In genomic region chr13:99959538-99960230, GRCh38 we compare ENCODE assay signal across 11 cellular contexts. TPM values are rescaled to one million over a fixed set of nuclear protein-coding genes. Genes with fewer than 3 reads are reported as not detected.
DNase-seq lines count a peak whose midpoint lies in the region; ATAC-seq and TF ChIP-seq lines count a peak whose summit lies in the region.
"Had no signal": no experiment of that assay in that cellular context is flagged by ENCODE, and none has a peak within 500 bp of the region (broad histone marks: within the 10 kb centered on the region; RNA-seq: fewer than 3 reads in every experiment).

No MANE protein-coding gene starts in this region.

- H3K4me3 ChIP-seq in fibroblast of the aortic adventitia (ENCODE audit: low read depth, low read length) = peak overlapping the region; percentile 18

- TF ChIP-seq CTCF in fibroblast of the aortic adventitia (IDR thresholded peaks at IDR 0.05; ENCODE audit: insufficient read depth, low read length) = no peak

- no peak for ATAC-seq in GM21737 (IDR thresholded peaks at IDR 0.05; ENCODE audit: unreplicated experiment)

- no peaks in the 10 kb centered on the region for H3K9me3 Mint-ChIP-seq in T-helper 2 cell treated with Interferon-gamma antibody and Interleukin-4, amounts not matched to agents 5 μg/mL and 100 μg/mL, for 36 hours
- H3K9me3 Mint-ChIP-seq: activated T-cell treated with anti-CD3 and anti-CD28 coated beads, Interleukin-2, amount 50 U/mL, for 4 hours had no signal

- DNase-seq in NCI-H510A treated with DMSO at 0.1 percent for 48 hours (lab: John Stamatoyannopoulos, UW) = peak; percentile 23
- no peak for DNase-seq in NCI-H510A (lab: John Stamatoyannopoulos, UW)
- DNase-seq in T-helper 2 cell treated with Interferon-gamma antibody and Interleukin-4, amounts not matched to agents 5 μg/mL and 100 μg/mL, for 36 hours (ENCODE audit: low spot score) = no peak
- peak; percentile 19 for DNase-seq in fibroblast of the aortic adventitia (ENCODE audit: low read depth)
- peak; percentile 90 for DNase-seq in retina
- DNase-seq in GM03348 (ENCODE audit: low spot score) = no peak
- no peak for DNase-seq in AG08395 (ENCODE audit: low spot score)
- DNase-seq: activated T-cell treated with anti-CD3 and anti-CD28 coated beads, Interleukin-2, amount 50 U/mL, for 4 hours; BE2C had no signal

- no peak overlapping the region for H3K27ac Mint-ChIP-seq in T-helper 2 cell treated with Interferon-gamma antibody and Interleukin-4, amounts not matched to agents 5 μg/mL and 100 μg/mL, for 36 hours

- H3K4me1 Mint-ChIP-seq in T-helper 2 cell treated with Interferon-gamma antibody and Interleukin-4, amounts not matched to agents 5 μg/mL and 100 μg/mL, for 36 hours (ENCODE audit: low read depth) = no peaks in the 10 kb centered on the region

- H3K4me3 Mint-ChIP-seq in T-helper 2 cell treated with Interferon-gamma antibody and Interleukin-4, amounts not matched to agents 5 μg/mL and 100 μg/mL, for 36 hours = peak overlapping the region; percentile 26
- H3K4me3 Mint-ChIP-seq: activated T-cell treated with anti-CD3 and anti-CD28 coated beads, Interleukin-2, amount 50 U/mL, for 4 hours had no signal

- H3K27me3 Mint-ChIP-seq in T-helper 2 cell treated with Interferon-gamma antibody and Interleukin-4, amounts not matched to agents 5 μg/mL and 100 μg/mL, for 36 hours (ENCODE audit: low read depth) = peaks cover 80% of the 10 kb centered on the region

- H3K36me3 Mint-ChIP-seq in T-helper 2 cell treated with Interferon-gamma antibody and Interleukin-4, amounts not matched to agents 5 μg/mL and 100 μg/mL, for 36 hours (ENCODE audit: low read depth) = no peaks in the 10 kb centered on the region

RNA-seq across cellular contexts. Expression of gene ZIC5, which starts 11.9 kb away (rescaled TPM):
- not detected in 2 replicates for total RNA-seq in fibroblast of the aortic adventitia (ENCODE audit: low replicate concordance)
- total RNA-seq: activated T-cell treated with anti-CD3 and anti-CD28 coated beads, Interleukin-2, amount 50 U/mL, for 4 hours; kidney epithelial cell had no signal

RNA-seq across cellular contexts. Expression of gene ZIC2, which starts 21.9 kb away (rescaled TPM):
- total RNA-seq in fibroblast of the aortic adventitia (ENCODE audit: low replicate concordance) = not detected in 2 replicates
- total RNA-seq: kidney epithelial cell had no signal

Comparison
In these comparisons a context has a peak if more than half of its experiments do, and no peak if none do; other contexts are left out.
1. DNase-seq: peak in NCI-H510A treated with DMSO at 0.1 percent for 48 hours (single experiment), fibroblast of the aortic adventitia (single experiment) and retina (single experiment); none in NCI-H510A (single experiment), T-helper 2 cell treated with Interferon-gamma antibody and Interleukin-4, amounts not matched to agents 5 μg/mL and 100 μg/mL, for 36 hours (single experiment), GM03348 (single experiment) and AG08395 (single experiment).